35 cellular contexts compared by ENCODE assay signal in the genomic region with DNA sequence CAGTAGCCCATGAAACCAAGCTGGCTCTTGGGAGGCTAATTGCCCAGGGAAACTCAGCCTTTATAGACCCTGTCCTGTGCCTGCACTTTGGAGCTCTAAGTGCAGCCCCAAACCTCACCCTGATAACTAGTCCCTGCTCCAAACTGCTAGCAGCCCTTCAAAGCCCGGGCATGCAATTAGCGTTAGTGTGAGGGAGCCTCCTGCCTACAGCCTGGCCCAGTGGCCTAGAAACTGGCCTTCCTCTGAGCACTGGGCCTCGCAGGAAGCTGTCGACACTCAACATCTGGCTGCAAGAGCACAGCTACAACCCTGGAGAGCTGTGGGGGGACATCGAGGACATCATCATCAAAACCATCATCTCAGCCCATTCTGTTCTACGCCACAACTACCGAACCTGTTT. TPM values are rescaled to one million over a fixed set of nuclear protein-coding genes. Genes with fewer than 3 reads are reported as not detected.
"Had no signal": no experiment of that assay in that cellular context is flagged by ENCODE, and none has a peak within 500 bp of the region (broad histone marks: within the 10 kb centered on the region; RNA-seq: fewer than 3 reads in every experiment).

No MANE protein-coding gene starts in this region.

- H3K9me3 Mint-ChIP-seq: immature natural killer cell; mesothelial cell of epicardium; natural killer cell; nephron progenitor cell; neural progenitor cell; stimulated activated naive B cell treated with anti-CD40 and anti-IgM and Interleukin-4, amounts not matched to agents 10 μg/mL and 1 μg/mL and 100 μg/mL, for 72 hours had no signal

- FAIRE-seq: islet of Langerhans had no signal

- H3K4me2 ChIP-seq: neural progenitor cell, smooth muscle cell had no signal

- H2AFZ ChIP-seq: neural progenitor cell, parathyroid adenoma had no signal

- ATAC-seq: natural killer cell; right lobe of liver; stimulated activated naive B cell treated with anti-CD40 and anti-IgM and Interleukin-4, amounts not matched to agents 10 μg/mL and 1 μg/mL and 100 μg/mL, for 72 hours; stimulated activated naive CD8-positive, alpha-beta T cell treated with anti-CD3 and anti-CD28 coated beads, Interleukin-15, Interleukin-2, amounts not matched to agents 100 U/mL and 50 U/mL, for 24 hours had no signal

- H3K4me1 Mint-ChIP-seq: immature natural killer cell; mesothelial cell of epicardium; natural killer cell; stimulated activated naive B cell treated with anti-CD40 and anti-IgM and Interleukin-4, amounts not matched to agents 10 μg/mL and 1 μg/mL and 100 μg/mL, for 72 hours had no signal

- H3K9me3 ChIP-seq: left ventricle myocardium inferior, neutrophil, right atrium auricular region, right lobe of liver, stomach, testis, thyroid gland, transverse colon, upper lobe of left lung, vagina had no signal

- H3K79me2 ChIP-seq: parathyroid adenoma had no signal

- H3K27ac ChIP-seq: left ventricle myocardium inferior, neural progenitor cell, neutrophil, parathyroid adenoma, right atrium auricular region, right lobe of liver, stomach, testis, thyroid gland, transverse colon, upper lobe of left lung, vagina had no signal

- H3K4me3 Mint-ChIP-seq: immature natural killer cell; mesothelial cell of epicardium; natural killer cell; nephron progenitor cell; neural progenitor cell; stimulated activated naive B cell treated with anti-CD40 and anti-IgM and Interleukin-4, amounts not matched to agents 10 μg/mL and 1 μg/mL and 100 μg/mL, for 72 hours had no signal

- DNase-seq: hypothalamus; immature natural killer cell; left ventricle myocardium inferior; mesendoderm; naive B cell; natural killer cell; nephron progenitor cell; occipital lobe; right lobe of liver; stimulated activated CD4-positive, alpha-beta T cell treated with anti-CD3 and anti-CD28 coated beads, Interleukin-12 subunit alpha, Interleukin-12 subunit beta, amount 100 ng/mL, for 4 hours; stimulated activated CD4-positive, alpha-beta T cell treated with anti-CD3 and anti-CD28 coated beads, Interleukin-15, amount 100 ng/mL, for 24 hours; stimulated activated CD4-positive, alpha-beta T cell treated with anti-CD3 and anti-CD28 coated beads, Interleukin-2, amount 100 ng/mL, for 24 hours; stimulated activated CD4-positive, alpha-beta T cell treated with anti-CD3 and anti-CD28 coated beads, Interleukin-4, amount 100 ng/mL, for 1 hour; stimulated activated naive B cell treated with anti-CD40 and anti-IgM and Interleukin-4, amounts not matched to agents 10 μg/mL and 1 μg/mL and 100 μg/mL, for 72 hours; stimulated activated naive CD8-positive, alpha-beta T cell treated with anti-CD3 and anti-CD28 coated beads, Interleukin-15, Interleukin-2, amounts not matched to agents 100 U/mL and 50 U/mL, for 24 hours; stomach; testis; thyroid gland; transverse colon; upper lobe of left lung had no signal

- H3K36me3 ChIP-seq: left ventricle myocardium inferior, neural progenitor cell, neutrophil, right atrium auricular region, right lobe of liver, stomach, thyroid gland, transverse colon, upper lobe of left lung, vagina had no signal

- H3K4me1 ChIP-seq: left ventricle myocardium inferior, neural progenitor cell, parathyroid adenoma, right atrium auricular region, right lobe of liver, stomach, testis, thyroid gland, upper lobe of left lung, vagina had no signal

- H3K27me3 Mint-ChIP-seq: stimulated activated naive B cell treated with anti-CD40 and anti-IgM and Interleukin-4, amounts not matched to agents 10 μg/mL and 1 μg/mL and 100 μg/mL, for 72 hours had no signal

- H3K9ac ChIP-seq: neural progenitor cell, parathyroid adenoma had no signal

- H3K27ac Mint-ChIP-seq: mesothelial cell of epicardium; natural killer cell; nephron progenitor cell; neural progenitor cell; progenitor cell of endocrine pancreas; stimulated activated naive B cell treated with anti-CD40 and anti-IgM and Interleukin-4, amounts not matched to agents 10 μg/mL and 1 μg/mL and 100 μg/mL, for 72 hours had no signal

- H3K4me3 ChIP-seq: left ventricle myocardium inferior, lung, neural progenitor cell, right atrium auricular region, right lobe of liver, smooth muscle cell, stomach, testis, thyroid gland, transverse colon, upper lobe of left lung, vagina had no signal

- H3K27me3 ChIP-seq: neural progenitor cell, neutrophil, right atrium auricular region, right lobe of liver, stomach, testis, thyroid gland, transverse colon, upper lobe of left lung, vagina had no signal

- H3K36me3 Mint-ChIP-seq: immature natural killer cell, mesothelial cell of epicardium, naive B cell, natural killer cell, neural progenitor cell had no signal

RNA-seq across cellular contexts. Expression of a gene that starts 8.4 kb away (rescaled TPM):
- total RNA-seq: kidney epithelial cell, osteocyte, pulmonary artery endothelial cell, right atrium auricular region, skeletal muscle tissue, stomach, urinary bladder, vagina had no signal
